In the genomic region with DNA sequence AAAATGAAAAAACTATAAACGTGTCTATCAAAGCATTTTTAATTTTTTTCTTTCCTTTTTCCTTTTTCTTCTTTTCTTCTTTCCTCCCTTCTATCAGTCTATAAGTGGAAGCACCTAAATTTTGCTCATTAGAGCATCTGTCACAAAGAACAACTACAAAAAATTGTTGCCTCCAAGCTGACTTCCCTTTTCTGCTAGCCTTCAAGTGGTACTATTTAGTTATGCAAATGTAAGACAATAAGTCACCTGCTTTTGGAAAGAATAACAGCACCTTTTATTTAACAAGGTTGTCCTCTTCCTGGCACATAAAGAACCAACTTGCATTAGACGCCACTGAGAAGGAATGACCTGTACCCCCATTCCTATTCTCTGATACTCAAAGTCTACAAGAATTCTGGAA, we compare ENCODE assay signal across 15 cellular contexts. TPM values are rescaled to one million over a fixed set of nuclear protein-coding genes. Genes with fewer than 3 reads are reported as not detected.
DNase-seq lines count a peak whose midpoint lies in the region; ATAC-seq, FAIRE-seq and TF ChIP-seq lines count a peak whose summit lies in the region.
"Had no signal": no experiment of that assay in that cellular context is flagged by ENCODE, and none has a peak within 500 bp of the region (broad histone marks: within the 10 kb centered on the region; RNA-seq: fewer than 3 reads in every experiment).

No MANE protein-coding gene starts in this region.

- peaks cover 4% of the 10 kb centered on the region for H3K4me1 Mint-ChIP-seq in memory B cell
- H3K4me1 Mint-ChIP-seq: CD4-positive, CD25-positive, alpha-beta regulatory T cell had no signal

- FAIRE-seq in GM12891 (lab: Jason Lieb, UNC): no peak

- no peak overlapping the region for H3K4me3 Mint-ChIP-seq in memory B cell
- H3K4me3 Mint-ChIP-seq: CD4-positive, CD25-positive, alpha-beta regulatory T cell had no signal

- H3K9me3 Mint-ChIP-seq in memory B cell: peaks cover 3% of the 10 kb centered on the region

- no peak overlapping the region for H3K27ac Mint-ChIP-seq in memory B cell
- H3K27ac Mint-ChIP-seq: CD4-positive, CD25-positive, alpha-beta regulatory T cell had no signal

- no peaks in the 10 kb centered on the region for H3K36me3 Mint-ChIP-seq in memory B cell
- H3K36me3 Mint-ChIP-seq: CD4-positive, CD25-positive, alpha-beta regulatory T cell had no signal

- no peaks in the 10 kb centered on the region for H3K27me3 Mint-ChIP-seq in memory B cell

- no peak for TF ChIP-seq POLR2A in GM12891 (IDR thresholded peaks at IDR 0.05; ENCODE audit: low read depth, low read length)

- no peak for DNase-seq in GM12891 (ENCODE audit: insufficient read length, low spot score)
- DNase-seq in NCI-H1048 (lab: John Stamatoyannopoulos, UW): peak; percentile 14
- peak; percentile 30 for DNase-seq in OCI-M1 (lab: John Stamatoyannopoulos, UW)
- no peak for DNase-seq in memory B cell (ENCODE audit: low spot score in 2 of 2)
- DNase-seq in NCI-H510A (lab: John Stamatoyannopoulos, UW): no peak
- DNase-seq in Ammon's horn (ENCODE audit: low spot score): no peak
- DNase-seq: 8988T; AML-193; CD4-positive, CD25-positive, alpha-beta regulatory T cell; DMS53; GF-D8; GM23248; H7; IMR-90 had no signal

- ATAC-seq in memory B cell (ENCODE audit: low read depth) (peak; percentile 83), GM21529 (IDR thresholded peaks at IDR 0.05; ENCODE audit: unreplicated experiment) (no peak)

TF ChIP-seq in GM12891, 5 proteins besides CTCF, POLR2A, EP300 and RAD21:
- TF ChIP-seq SPI1 (IDR thresholded peaks at IDR 0.05; ENCODE audit: low read depth, low read length): 0 out of 2 replicates have a peak, but pooled peaks have one; percentile 14
- TF ChIP-seq POLR2AphosphoS5 (IDR thresholded peaks at IDR 0.05; ENCODE audit: low read depth, low read length): no peak
- no peak for TF ChIP-seq PAX5 (IDR thresholded peaks at IDR 0.05; ENCODE audit: insufficient read depth, low read length, severe bottlenecking)

RNA-seq across cellular contexts. Expression of a gene that starts 45.0 kb away (rescaled TPM):
- 1.4 TPM for polyA plus RNA-seq in GM12891 (2012; ENCODE audit: low read depth, missing spikeins)

RNA-seq across cellular contexts. Expression of a gene that starts 59.7 kb away (rescaled TPM):
- polyA plus RNA-seq in GM12891 (2012; ENCODE audit: low read depth, missing spikeins): not detected
- polyA plus RNA-seq: CD4-positive, CD25-positive, alpha-beta regulatory T cell had no signal

Comparison
In these comparisons a context has a peak if more than half of its experiments do, and no peak if none do; other contexts are left out.
1. DNase-seq: peak in NCI-H1048 (single experiment) and OCI-M1 (single experiment); none in GM12891 (single experiment), memory B cell (0 of 2), NCI-H510A (single experiment) and Ammon's horn (single experiment).